ENCODE assay signal across 29 cellular contexts in genomic region chr3:27078246-27078913, GRCh38.
DNase-seq lines count a peak whose midpoint lies in the region; ATAC-seq, FAIRE-seq and TF ChIP-seq lines count a peak whose summit lies in the region.
"Had no signal": no experiment of that assay in that cellular context is flagged by ENCODE, and none has a peak within 500 bp of the region (broad histone marks: within the 10 kb centered on the region; RNA-seq: fewer than 3 reads in every experiment).

No MANE protein-coding gene starts in this region.

- H3K14ac ChIP-seq in H1 (ENCODE audit: insufficient read length): no peak overlapping the region

- H3K27me3 Mint-ChIP-seq in neural crest cell (ENCODE audit: low read depth) (no peaks in the 10 kb centered on the region), type B pancreatic cell (peaks cover 3% of the 10 kb centered on the region)

- H3K79me1 ChIP-seq in H1 (ENCODE audit: low read depth, low read length): no peaks in the 10 kb centered on the region

- H2BK12ac ChIP-seq in H1 (ENCODE audit: low read depth, low read length): peak overlapping the region; percentile 7

- H3K9me3 ChIP-seq in HUES64 (ENCODE audit: insufficient read depth, low read depth, low read length): no peaks in the 10 kb centered on the region
- H3K9me3 ChIP-seq in H1 (ENCODE audit: insufficient read depth in 2 of 2, low read depth in 1 of 2, low read length in 1 of 2): no peaks in the 10 kb centered on the region; a peak in 1 of 4 replicates
- H3K9me3 ChIP-seq in sigmoid colon: no peaks in the 10 kb centered on the region
- H3K9me3 ChIP-seq: Caco-2, MG63, Peyer's patch, SK-N-SH had no signal

- no peak overlapping the region; the same call in 1 of the 2 replicates for H2BK5ac ChIP-seq in H1 (ENCODE audit: low read depth, low read length)

- no peak overlapping the region for H2AK5ac ChIP-seq in H1 (ENCODE audit: low read depth, low read length)

- H3K9me3 Mint-ChIP-seq in neural crest cell: no peaks in the 10 kb centered on the region
- H3K9me3 Mint-ChIP-seq in type B pancreatic cell: peaks cover 5% of the 10 kb centered on the region
- H3K9me3 Mint-ChIP-seq: CD8-positive, alpha-beta T cell had no signal

- H3K23me2 ChIP-seq in H1 (ENCODE audit: low read depth, low read length): no peaks in the 10 kb centered on the region

- TF ChIP-seq CTCF in H1 (IDR thresholded peaks at IDR 0.05; ENCODE audit: control extremely low read depth in 1 of 3, insufficient read depth in 1 of 3, low read depth in 1 of 3, low read length in 3 of 3) (no peak), neural crest cell (conservative IDR thresholded peaks at IDR 0.05) (no peak), type B pancreatic cell (conservative IDR thresholded peaks at IDR 0.05) (no peak), sigmoid colon (IDR thresholded peaks at IDR 0.05) (no peak)

- 0 out of 2 replicates have a peak overlapping the region, but pooled peaks have one; percentile 6 for H2AFZ ChIP-seq in H1 (ENCODE audit: low read length)

- H3K23ac ChIP-seq in H1 (ENCODE audit: insufficient read length): no peak overlapping the region

- TF ChIP-seq EP300 in H1 (IDR thresholded peaks at IDR 0.05; ENCODE audit: borderline replicate concordance in 1 of 2, low read depth in 2 of 2, low read length in 2 of 2) (no peak), sigmoid colon (IDR thresholded peaks at IDR 0.05) (no peak)

- H3K4me3 Mint-ChIP-seq in neural crest cell: no peak overlapping the region
- H3K4me3 Mint-ChIP-seq in type B pancreatic cell: peak overlapping the region; percentile 19
- H3K4me3 Mint-ChIP-seq: B cell; CD8-positive, alpha-beta T cell had no signal

- FAIRE-seq in H1 (lab: Jason Lieb, UNC): no peak
- FAIRE-seq: GM12891, H54, HTR-8/SVneo had no signal

- no peak for DNase-seq in H1 (ENCODE audit: low read depth in 1 of 2, low spot score in 2 of 2)
- DNase-seq in neural crest cell (ENCODE audit: low read depth, low spot score): no peak
- no peak for DNase-seq in type B pancreatic cell (ENCODE audit: extremely low spot score, unreplicated experiment)
- DNase-seq in nucleus accumbens (lab: John Stamatoyannopoulos, UW): no peak
- DNase-seq in sigmoid colon: no peak
- no peak for DNase-seq in ecto neural progenitor cell (ENCODE audit: low spot score)
- DNase-seq: Caco-2; CD8-positive, alpha-beta T cell; DMS79; EL; GF-D8; IMR-90; KG1; MG63; NCI-H1105 treated with DMSO at 0.1 percent for 48 hours; NCI-H146; NCI-H2029; NCI-H446 treated with DMSO at 0.1 percent for 48 hours; NCI-H526; Peyer's patch; SHP77 treated with DMSO at 0.1 percent for 48 hours; SK-N-SH had no signal

- 0 out of 2 replicates have a peak overlapping the region, but pooled peaks have one; percentile 2 for H2BK20ac ChIP-seq in H1 (ENCODE audit: low read length)

- H3K4me1 ChIP-seq in HUES64 (ENCODE audit: insufficient read depth, low read length): peaks cover 22% of the 10 kb centered on the region
- peaks cover 0 to 6% (median 5%) of the 10 kb centered on the region in 4 experiments; a peak in 4 of 7 replicates for H3K4me1 ChIP-seq in H1 (replicated peaks in 1 of 4; ENCODE audit: control insufficient read depth in 3 of 4, insufficient read depth in 4 of 4, low read length in 3 of 4)
- H3K4me1 ChIP-seq in sigmoid colon: no peaks in the 10 kb centered on the region
- H3K4me1 ChIP-seq: Caco-2, Peyer's patch had no signal

- POLR2A ChIA-PET in H1 (lab: Charles Lee; ENCODE audit: partially characterized antibody): no interaction called here

- no peak overlapping the region for H4K5ac ChIP-seq in H1 (ENCODE audit: insufficient read length, low read depth, low read length)

- H4K91ac ChIP-seq in H1 (replicated peaks; ENCODE audit: insufficient read length, low read length): peak overlapping the region; percentile 58

- 23% methylated on average over 3 of the region's 5 CpGs for WGBS in HUES64
- WGBS in H1 (ENCODE audit: extremely low coverage in 1 of 2, insufficient coverage in 1 of 2, insufficient read length in 1 of 2, insufficient replicate concordance in 2 of 2, low coverage in 1 of 2, low lambda C conversion rate in 2 of 2, missing lambda C conversion rate in 1 of 2), 2 experiments: 25% methylated on average over 5 of the region's 5 CpGs; no CpG with 5 or more reads in 1 of the 2 experiments
- 55 to 65% methylated on average over 5 of the region's 5 CpGs for WGBS in sigmoid colon, 2 donors

- H3K36me3 ChIP-seq in HUES64 (ENCODE audit: insufficient read depth, low read length) (no peaks in the 10 kb centered on the region), H1 (ENCODE audit: control insufficient read depth in 2 of 4, insufficient read depth in 4 of 4, low read length in 3 of 4) (no peaks in the 10 kb centered on the region), sigmoid colon (no peaks in the 10 kb centered on the region)
- H3K36me3 ChIP-seq: MG63, Peyer's patch had no signal

- TF ChIP-seq POLR2A in H1 (IDR thresholded peaks at IDR 0.05; ENCODE audit: control extremely low read depth in 1 of 2, low read depth in 2 of 2, low read length in 2 of 2): no peak
- TF ChIP-seq POLR2A in sigmoid colon (IDR thresholded peaks at IDR 0.05): no peak

- H4K8ac ChIP-seq in H1 (ENCODE audit: extremely low read depth, insufficient read depth, low read length): no peak overlapping the region

- H3K27ac ChIP-seq in HUES64 (ENCODE audit: low read depth, low read length) (peak overlapping the region; percentile 83; the same call in 1 of the 2 replicates), H1 (ENCODE audit: low read depth, low read length) (no peak overlapping the region), sigmoid colon (no peak overlapping the region)
- H3K27ac ChIP-seq: C4-2B, Peyer's patch had no signal

- H3K27me3 ChIP-seq in HUES64 (ENCODE audit: insufficient read depth, low read length) (no peaks in the 10 kb centered on the region), H1 (replicated peaks in 1 of 4; ENCODE audit: control insufficient read depth in 3 of 4, extremely low read depth in 1 of 4, insufficient read depth in 3 of 4, low read length in 3 of 4) (no peaks in the 10 kb centered on the region), sigmoid colon (no peaks in the 10 kb centered on the region)
- H3K27me3 ChIP-seq: MG63, Peyer's patch had no signal

- peak overlapping the region; percentile 33; the same call in 1 of the 2 replicates for H2BK15ac ChIP-seq in H1 (ENCODE audit: low read length)

- H2BK120ac ChIP-seq in H1 (replicated peaks; ENCODE audit: low read depth, low read length): no peak overlapping the region

- no peak overlapping the region for H3K9ac ChIP-seq in HUES64 (ENCODE audit: low read depth, low read length)
- no peak overlapping the region for H3K9ac ChIP-seq in H1 (replicated peaks in 1 of 4; ENCODE audit: extremely low read depth in 1 of 4, low read depth in 3 of 4, low read length in 3 of 4)
- H3K9ac ChIP-seq: SK-N-SH had no signal

- H3K4ac ChIP-seq in H1 (replicated peaks; ENCODE audit: insufficient read length, low read depth, low read length): peak overlapping the region; percentile 13

- no peak for ATAC-seq in GM18868 (IDR thresholded peaks at IDR 0.05; ENCODE audit: unreplicated experiment)
- ATAC-seq: CD8-positive, alpha-beta T cell had no signal

- H3K56ac ChIP-seq in H1 (replicated peaks; ENCODE audit: insufficient read length, low read depth, low read length): no peak overlapping the region

- H3K18ac ChIP-seq in H1 (ENCODE audit: extremely low read depth, low read length): no peak overlapping the region; the same call in 1 of the 2 replicates

- intact Hi-C loops in sigmoid colon (cut with DNase I): no loop called here

- CTCF ChIA-PET in H1 (lab: Charles Lee; ENCODE audit: partially characterized antibody): interaction anchor here (1.5 kb wide), 1 partner anchor 15 kb away, joined by 4 read pairs; no protein-coding TSS in a partner anchor

- H3K79me2 ChIP-seq in H1 (ENCODE audit: control insufficient read depth in 1 of 2, insufficient read depth in 2 of 2, low read length in 2 of 2): no peaks in the 10 kb centered on the region

- H3K4me2 ChIP-seq in H1 (ENCODE audit: insufficient read depth in 1 of 2, low read depth in 2 of 2, low read length in 2 of 2): peak overlapping the region in 1 of 2 experiments; percentile 8; a peak in 1 of 4 replicates
- H3K4me2 ChIP-seq: SK-N-SH had no signal

- H3K4me3 ChIP-seq in HUES64 (ENCODE audit: low read length) (no peak overlapping the region), H1 (ENCODE audit: extremely low read depth in 1 of 4, insufficient read depth in 2 of 4, low read depth in 3 of 4, low read length in 4 of 4) (no peak overlapping the region), sigmoid colon (no peak overlapping the region)
- H3K4me3 ChIP-seq: MG63, Peyer's patch had no signal

- no peak for TF ChIP-seq RAD21 in H1 (IDR thresholded peaks at IDR 0.05 in 1 of 2, conservative IDR thresholded peaks at IDR 0.05 in 1 of 2; ENCODE audit: low read depth in 2 of 2, low read length in 2 of 2)

- no peaks in the 10 kb centered on the region for H4K20me1 ChIP-seq in H1 (replicated peaks in 1 of 2; ENCODE audit: control insufficient read depth in 1 of 2, insufficient read depth in 2 of 2, low read length in 2 of 2)

- H3K36me3 Mint-ChIP-seq in neural crest cell (ENCODE audit: low read depth) (no peaks in the 10 kb centered on the region), type B pancreatic cell (no peaks in the 10 kb centered on the region)
- H3K36me3 Mint-ChIP-seq: CD8-positive, alpha-beta T cell had no signal

- H3K27ac Mint-ChIP-seq in neural crest cell (ENCODE audit: unreplicated experiment) (peak overlapping the region; percentile 39), type B pancreatic cell (peak overlapping the region; percentile 48)
- H3K27ac Mint-ChIP-seq: B cell; CD8-positive, alpha-beta T cell had no signal

- H3K4me1 Mint-ChIP-seq in neural crest cell: peaks cover 14% of the 10 kb centered on the region
- peaks cover 16% of the 10 kb centered on the region for H3K4me1 Mint-ChIP-seq in type B pancreatic cell (ENCODE audit: unreplicated experiment)
- H3K4me1 Mint-ChIP-seq: B cell had no signal

TF ChIP-seq in H1, 55 proteins besides CTCF, POLR2A, EP300 and RAD21:
- no peak for TF ChIP-seq NANOG (IDR thresholded peaks at IDR 0.05; ENCODE audit: insufficient read depth, low read depth, low read length, poor library complexity, severe bottlenecking)
- TF ChIP-seq ASH2L (IDR thresholded peaks at IDR 0.05; ENCODE audit: low read length): no peak
- no peak for TF ChIP-seq HDAC6 (IDR thresholded peaks at IDR 0.05; ENCODE audit: low read depth, low read length)
- no peak for TF ChIP-seq SP2 (IDR thresholded peaks at IDR 0.05; ENCODE audit: low read length)
